ENCODE assay signal across 1 cellular context in the genomic region with DNA sequence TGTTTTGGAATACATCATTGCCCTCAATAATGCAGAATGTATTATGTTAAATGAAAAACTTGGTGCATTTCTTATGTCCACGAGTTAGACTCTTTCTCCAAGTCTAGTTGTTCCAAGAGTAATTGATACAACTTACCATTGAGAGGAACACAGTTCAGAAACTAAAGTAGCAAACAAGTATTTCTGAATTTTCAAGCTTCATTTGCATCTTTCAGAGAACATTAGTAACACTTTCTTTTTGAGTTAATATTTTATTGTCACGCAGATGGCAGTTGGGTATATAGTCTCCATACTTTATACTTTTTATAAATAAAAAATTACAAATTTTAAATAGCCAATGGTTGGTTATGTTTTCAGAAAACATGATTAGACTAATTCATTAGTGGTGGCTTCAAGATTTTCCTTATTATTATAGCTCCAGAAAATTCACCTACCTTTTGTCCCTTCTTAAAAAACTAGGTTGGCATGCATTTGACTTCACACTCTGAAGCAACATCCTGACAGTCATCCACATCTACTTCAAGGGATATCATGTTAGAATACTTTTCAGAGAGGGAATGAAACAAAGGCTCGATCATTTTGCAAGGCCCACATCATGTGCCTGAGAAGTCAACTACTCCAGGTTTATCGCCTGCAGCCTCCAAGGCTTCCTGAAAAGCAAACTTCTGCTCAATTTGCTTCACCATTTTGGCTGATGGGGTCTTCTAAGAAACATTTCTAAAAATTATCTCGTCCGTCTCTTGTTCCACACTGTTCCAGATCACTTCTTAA.
TF ChIP-seq lines count a peak whose summit lies in the region.

No MANE protein-coding gene starts in this region.

TF ChIP-seq in GM12878, 131 proteins besides CTCF, POLR2A, EP300 and RAD21 (continued from another document):
- TF ChIP-seq, protein P1, sequence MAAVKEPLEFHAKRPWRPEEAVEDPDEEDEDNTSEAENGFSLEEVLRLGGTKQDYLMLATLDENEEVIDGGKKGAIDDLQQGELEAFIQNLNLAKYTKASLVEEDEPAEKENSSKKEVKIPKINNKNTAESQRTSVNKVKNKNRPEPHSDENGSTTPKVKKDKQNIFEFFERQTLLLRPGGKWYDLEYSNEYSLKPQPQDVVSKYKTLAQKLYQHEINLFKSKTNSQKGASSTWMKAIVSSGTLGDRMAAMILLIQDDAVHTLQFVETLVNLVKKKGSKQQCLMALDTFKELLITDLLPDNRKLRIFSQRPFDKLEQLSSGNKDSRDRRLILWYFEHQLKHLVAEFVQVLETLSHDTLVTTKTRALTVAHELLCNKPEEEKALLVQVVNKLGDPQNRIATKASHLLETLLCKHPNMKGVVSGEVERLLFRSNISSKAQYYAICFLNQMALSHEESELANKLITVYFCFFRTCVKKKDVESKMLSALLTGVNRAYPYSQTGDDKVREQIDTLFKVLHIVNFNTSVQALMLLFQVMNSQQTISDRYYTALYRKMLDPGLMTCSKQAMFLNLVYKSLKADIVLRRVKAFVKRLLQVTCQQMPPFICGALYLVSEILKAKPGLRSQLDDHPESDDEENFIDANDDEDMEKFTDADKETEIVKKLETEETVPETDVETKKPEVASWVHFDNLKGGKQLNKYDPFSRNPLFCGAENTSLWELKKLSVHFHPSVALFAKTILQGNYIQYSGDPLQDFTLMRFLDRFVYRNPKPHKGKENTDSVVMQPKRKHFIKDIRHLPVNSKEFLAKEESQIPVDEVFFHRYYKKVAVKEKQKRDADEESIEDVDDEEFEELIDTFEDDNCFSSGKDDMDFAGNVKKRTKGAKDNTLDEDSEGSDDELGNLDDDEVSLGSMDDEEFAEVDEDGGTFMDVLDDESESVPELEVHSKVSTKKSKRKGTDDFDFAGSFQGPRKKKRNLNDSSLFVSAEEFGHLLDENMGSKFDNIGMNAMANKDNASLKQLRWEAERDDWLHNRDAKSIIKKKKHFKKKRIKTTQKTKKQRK (IDR thresholded peaks at IDR 0.05; ENCODE audit: low read depth, low read length) = no peak
- no peak for TF ChIP-seq RFX5 (IDR thresholded peaks at IDR 0.05; ENCODE audit: low read depth, low read length)
- no peak for TF ChIP-seq FOXM1 (IDR thresholded peaks at IDR 0.05; ENCODE audit: low read depth, low read length)
